23 cellular contexts compared by ENCODE assay signal in genomic region chr15:73905224-73905827, GRCh38. TPM values are rescaled to one million over a fixed set of nuclear protein-coding genes. Genes with fewer than 3 reads are reported as not detected.
A peak's percentile ranks its signal among the peaks of the same experiment; 100 is the strongest.
DNase-seq lines count a peak whose midpoint lies in the region; ATAC-seq, FAIRE-seq and TF ChIP-seq lines count a peak whose summit lies in the region.
"Had no signal": no experiment of that assay in that cellular context is flagged by ENCODE, and none has a peak within 500 bp of the region (broad histone marks: within the 10 kb centered on the region; RNA-seq: fewer than 3 reads in every experiment).

No MANE protein-coding gene starts in this region.

- no peaks in the 10 kb centered on the region for H3K27me3 ChIP-seq in body of pancreas
- H3K27me3 ChIP-seq: BE2C; BLaER1 treated with 17β-estradiol and CSF1 and Interleukin-3, amounts not matched to agents 10 nM and 100 nM had no signal

- H3K4me2 ChIP-seq in A549, result no peak overlapping the region

- ATAC-seq in A549 (no peak), GM21381 (IDR thresholded peaks at IDR 0.05; ENCODE audit: unreplicated experiment) (no peak), body of pancreas (no peak), GM18868 (IDR thresholded peaks at IDR 0.05; ENCODE audit: unreplicated experiment) (no peak)
- ATAC-seq: GM12878 had no signal

- POLR2A ChIA-PET in A549 (lab: Yijun Ruan, JAX), result no interaction called here
- POLR2A ChIA-PET in HEK293 (lab: Yijun Ruan, JAX), result interaction anchor here (0.6 kb wide), 1 partner anchor 554 kb away, joined by 3 read pairs; no protein-coding TSS in a partner anchor

- FAIRE-seq in A549 (lab: Jason Lieb, UNC), result no peak
- FAIRE-seq: D721Med, GM12878 had no signal

- H3K27ac ChIP-seq in A549 (no peak overlapping the region), HEK293 (ENCODE audit: extremely low read depth, low read depth, low read length) (no peak overlapping the region), body of pancreas (no peak overlapping the region)

- TF ChIP-seq EP300 in A549 (IDR thresholded peaks at IDR 0.05), result no peak

- H3K36me3 Mint-ChIP-seq in chondrocyte (ENCODE audit: low read depth), result peaks cover 18% of the 10 kb centered on the region
- H3K36me3 Mint-ChIP-seq: CD14-positive monocyte had no signal

- no peak for TF ChIP-seq POLR2A in A549 (IDR thresholded peaks at IDR 0.05; ENCODE audit: low read length)
- TF ChIP-seq POLR2A in body of pancreas (IDR thresholded peaks at IDR 0.05), result no peak

- DNase-seq in A549 (ENCODE audit: low read depth in 1 of 2, low spot score in 1 of 2), result no peak
- peak; percentile 46 for DNase-seq in chondrocyte (ENCODE audit: low spot score)
- DNase-seq in body of pancreas, result no peak
- DNase-seq: ACHN; AML-193; BE2C; CD4-positive, alpha-beta T cell; CD8-positive, alpha-beta memory T cell; DMS 273 treated with DMSO at 0.1 percent for 48 hours; DMS79; EL; GDM1; GOT3; H7; HCEC 1CT had no signal

- H3K4me3 Mint-ChIP-seq in chondrocyte (ENCODE audit: unreplicated experiment), result no peak overlapping the region
- H3K4me3 Mint-ChIP-seq: CD14-positive monocyte; CD4-positive, alpha-beta T cell; CD8-positive, alpha-beta memory T cell had no signal

- intact Hi-C loops in body of pancreas (cut with DNase I), result no loop called here

- H3K36me3 ChIP-seq in HEK293 (ENCODE audit: control insufficient read depth in 2 of 2, insufficient read depth in 1 of 2, low read length in 2 of 2) (no peaks in the 10 kb centered on the region), body of pancreas (replicated peaks in 1 of 2; ENCODE audit: insufficient read depth in 1 of 2, low read depth in 2 of 2) (no peaks in the 10 kb centered on the region)
- H3K36me3 ChIP-seq: BE2C; BLaER1 treated with 17β-estradiol and CSF1 and Interleukin-3, amounts not matched to agents 10 nM and 100 nM had no signal

- H3K27ac Mint-ChIP-seq in chondrocyte (ENCODE audit: unreplicated experiment), result no peak overlapping the region
- H3K27ac Mint-ChIP-seq: CD14-positive monocyte; CD4-positive, alpha-beta T cell had no signal

- no peak for TF ChIP-seq CTCF in A549 (IDR thresholded peaks at IDR 0.05)
- no peak for TF ChIP-seq CTCF in HEK293 (tag by site-specific recombination; IDR thresholded peaks at IDR 0.05)
- TF ChIP-seq CTCF in chondrocyte (IDR thresholded peaks at IDR 0.05), result no peak
- TF ChIP-seq CTCF in body of pancreas (IDR thresholded peaks at IDR 0.05), result no peak

- H3K4me3 ChIP-seq in A549 (no peak overlapping the region), HEK293 (ENCODE audit: low read depth, low read length) (no peak overlapping the region), body of pancreas (no peak overlapping the region)
- H3K4me3 ChIP-seq: BLaER1 treated with 17β-estradiol and CSF1 and Interleukin-3, amounts not matched to agents 10 nM and 100 nM; GM12878 had no signal

- no peaks in the 10 kb centered on the region for H3K27me3 Mint-ChIP-seq in chondrocyte (ENCODE audit: low read depth)
- H3K27me3 Mint-ChIP-seq: CD4-positive, alpha-beta T cell; CD8-positive, alpha-beta memory T cell had no signal

- 28% methylated on average over 3 of the region's 3 CpGs for WGBS in A549 (ENCODE audit: missing lambda C conversion rate)
- 94 to 96% methylated on average over 3 of the region's 3 CpGs for WGBS in body of pancreas, 2 donors

- CTCF ChIA-PET in A549 (lab: Yijun Ruan, JAX), result interaction anchor here (0.8 to 4.8 kb wide), 4 partner anchors 11 to 345 kb away, joined by 3 to 31 read pairs (median 13); partner anchors contain the start of gene TBC1D21
- CTCF ChIA-PET in HEK293 (lab: Yijun Ruan, JAX), result interaction anchor here (0.6 to 9.4 kb wide), 9 partner anchors 7 to 579 kb away, joined by 3 to 88 read pairs (median 4); partner anchors contain the start of genes LOXL1 and TBC1D21

- peaks cover 18% of the 10 kb centered on the region for H3K4me1 Mint-ChIP-seq in chondrocyte (ENCODE audit: low read depth)

- no peaks in the 10 kb centered on the region for H3K9me3 ChIP-seq in A549
- no peaks in the 10 kb centered on the region for H3K9me3 ChIP-seq in HEK293 (ENCODE audit: control insufficient read depth, insufficient read depth, low read depth, low read length)
- H3K9me3 ChIP-seq in body of pancreas, result no peaks in the 10 kb centered on the region
- H3K9me3 ChIP-seq: BE2C; BLaER1 treated with 17β-estradiol and CSF1 and Interleukin-3, amounts not matched to agents 10 nM and 100 nM had no signal

- no peak for TF ChIP-seq RAD21 in A549 (conservative IDR thresholded peaks at IDR 0.05 in 1 of 2, IDR thresholded peaks at IDR 0.05 in 1 of 2)

- H3K9me3 Mint-ChIP-seq in chondrocyte (ENCODE audit: low read depth), result no peaks in the 10 kb centered on the region
- H3K9me3 Mint-ChIP-seq: CD14-positive monocyte; CD4-positive, alpha-beta T cell; CD8-positive, alpha-beta memory T cell had no signal

- no peaks in the 10 kb centered on the region for H3K4me1 ChIP-seq in A549
- no peaks in the 10 kb centered on the region for H3K4me1 ChIP-seq in HEK293 (ENCODE audit: control insufficient read depth, insufficient read depth, low read length)
- peaks cover 3% of the 10 kb centered on the region for H3K4me1 ChIP-seq in body of pancreas
- H3K4me1 ChIP-seq: BE2C had no signal

TF ChIP-seq in A549, 52 proteins besides CTCF, POLR2A, EP300 and RAD21:
- TF ChIP-seq CBX8 (IDR thresholded peaks at IDR 0.05) (no peak), MAFK (IDR thresholded peaks at IDR 0.05; ENCODE audit: partially characterized antibody) (peak; percentile 74)

TF ChIP-seq in HEK293, 187 proteins besides CTCF, POLR2A, EP300 and RAD21:
- TF ChIP-seq ZNF514 (tag by site-specific recombination; IDR thresholded peaks at IDR 0.05) (no peak), ZNF112 (tag by site-specific recombination; IDR thresholded peaks at IDR 0.05) (peak; percentile 95), RBAK (tag by site-specific recombination; IDR thresholded peaks at IDR 0.05) (no peak), ZNF529 (tag by site-specific recombination; IDR thresholded peaks at IDR 0.05; ENCODE audit: insufficient replicate concordance) (no peak)

RNA-seq across cellular contexts. Expression of gene LOXL1, which starts 20.9 kb away (rescaled TPM):
- 0.65 and 0.90 TPM in 2 replicates for polyA plus RNA-seq in A549 (2011; rRNA removed)
- 0.67 and 1.4 TPM in 2 replicates for polyA plus RNA-seq in A549 (2012; cell fraction: cytosol; rRNA removed)
- polyA plus RNA-seq in A549 (2012; cell fraction: nucleus; rRNA removed), result 0.58 and 0.61 TPM in 2 replicates
- polyA plus RNA-seq in A549 (2017; fragmentation: RNase III; extraction: RNeasy Plus Mini Kit Qiagen cat#74134 plus additional on column Dnase treatment), result 0.29 to 0.62 TPM (median 0.44 TPM) in 3 replicates
- polyA minus RNA-seq in A549 (2011; rRNA and poly(A)+ RNA removed), result not detected in 2 replicates
- 428 to 446 TPM (median 444 TPM) in 3 replicates for total RNA-seq in chondrocyte
- 10 to 100 TPM in 1 of 2 donors, 1 to 10 TPM in 1; 8.6 to 14.5 TPM for total RNA-seq in body of pancreas

RNA-seq across cellular contexts. Expression of gene TBC1D21, which starts 32.0 kb away (rescaled TPM):
- not detected in 2 replicates for polyA plus RNA-seq in A549 (2011; rRNA removed)
- polyA plus RNA-seq in A549 (2012; cell fraction: cytosol; rRNA removed), result not detected in 2 replicates
- polyA plus RNA-seq in A549 (2012; cell fraction: nucleus; rRNA removed), result not detected in 2 replicates
- polyA plus RNA-seq in A549 (2017; fragmentation: RNase III; extraction: RNeasy Plus Mini Kit Qiagen cat#74134 plus additional on column Dnase treatment), result not detected in 3 replicates
- polyA minus RNA-seq in A549 (2011; rRNA and poly(A)+ RNA removed), result not detected in 2 replicates
- not detected in 3 replicates for total RNA-seq in chondrocyte
- total RNA-seq in body of pancreas, result not detected
- total RNA-seq: A172; CD4-positive, alpha-beta T cell; CD8-positive, alpha-beta memory T cell; GM12878; H7 had no signal
- polyA plus RNA-seq: CD14-positive monocyte; CD8-positive, alpha-beta memory T cell; GM12878 had no signal

Comparison
In these comparisons a context has a peak if more than half of its experiments do, and no peak if none do; other contexts are left out.
1. RNA of gene LOXL1, which starts 20.9 kb away (total RNA-seq): 428 to 446 TPM in chondrocyte; 8.6 to 14.5 TPM in body of pancreas; every median in the first group is over 10 times any median in the second.